In genomic region chr10:48653944-48654698, GRCh38 we compare ENCODE assay signal across 2 cellular contexts.
TF ChIP-seq lines count a peak whose summit lies in the region.

No MANE protein-coding gene starts in this region.

TF ChIP-seq in SK-N-SH, 30 proteins besides CTCF, POLR2A, EP300 and RAD21:
- TF ChIP-seq REST (IDR thresholded peaks at IDR 0.05; ENCODE audit: low read depth, low read length): no peak
- TF ChIP-seq IRF3 (IDR thresholded peaks at IDR 0.05; ENCODE audit: low read depth, low read length): no peak
- TF ChIP-seq YY1 (IDR thresholded peaks at IDR 0.05; ENCODE audit: low read depth): no peak
- TF ChIP-seq ZBTB33 (IDR thresholded peaks at IDR 0.05; ENCODE audit: borderline replicate concordance, low read depth): no peak
- TF ChIP-seq TAF1 (IDR thresholded peaks at IDR 0.05; ENCODE audit: borderline replicate concordance, low read depth, low read length): no peak
- no peak for TF ChIP-seq RFX5 (IDR thresholded peaks at IDR 0.05; ENCODE audit: low read length)
- TF ChIP-seq NRF1 (IDR thresholded peaks at IDR 0.05; ENCODE audit: low read depth, low read length): no peak
- no peak for TF ChIP-seq EZH2phosphoT487 (IDR thresholded peaks at IDR 0.05; ENCODE audit: borderline replicate concordance, low read depth)

TF ChIP-seq in SK-N-SH treated with all-trans-retinoic acid at 6 μM for 48 hours, 23 proteins besides CTCF, POLR2A, EP300 and RAD21 (continued from another document):
- TF ChIP-seq CREB5 (CRISPR knock-in tag; IDR thresholded peaks at IDR 0.05; ENCODE audit: low read depth) (no peak), POU6F1 (CRISPR knock-in tag; IDR thresholded peaks at IDR 0.05; ENCODE audit: borderline replicate concordance, low read depth) (no peak), PPARA (CRISPR knock-in tag; IDR thresholded peaks at IDR 0.05; ENCODE audit: borderline replicate concordance) (no peak), RARB (CRISPR knock-in tag; IDR thresholded peaks at IDR 0.05) (no peak), PATZ1 (CRISPR knock-in tag; IDR thresholded peaks at IDR 0.05; ENCODE audit: borderline replicate concordance) (no peak), ZNF8 (CRISPR knock-in tag; IDR thresholded peaks at IDR 0.05) (no peak), OSR1 (CRISPR knock-in tag; IDR thresholded peaks at IDR 0.05) (no peak), ARNTL (CRISPR knock-in tag; IDR thresholded peaks at IDR 0.05; ENCODE audit: borderline replicate concordance, low read depth) (no peak), TCF4 (CRISPR knock-in tag; IDR thresholded peaks at IDR 0.05; ENCODE audit: borderline replicate concordance) (no peak)
